ENCODE assay signal across 20 cellular contexts in the genomic region with DNA sequence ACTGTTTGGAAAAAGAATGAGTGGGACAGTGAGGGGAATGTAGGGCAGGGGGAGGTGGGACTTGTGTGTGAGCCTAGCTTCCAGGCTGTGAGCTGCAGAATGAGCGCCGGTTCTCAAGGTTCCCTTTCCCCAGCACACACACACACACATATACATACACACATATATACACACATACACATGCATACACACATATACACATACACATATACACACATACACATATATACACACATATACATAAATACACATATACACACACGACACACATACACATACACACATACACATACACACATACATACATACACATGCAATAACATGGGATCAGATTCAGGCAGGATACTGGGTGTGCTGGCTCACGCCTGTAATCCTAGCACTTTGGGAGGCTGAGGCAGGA.
DNase-seq lines count a peak whose midpoint lies in the region; ATAC-seq, FAIRE-seq and TF ChIP-seq lines count a peak whose summit lies in the region.
"Had no signal": no experiment of that assay in that cellular context is flagged by ENCODE, and none has a peak within 500 bp of the region (broad histone marks: within the 10 kb centered on the region; RNA-seq: fewer than 3 reads in every experiment).

No MANE protein-coding gene starts in this region.

- H3K4me3 ChIP-seq in BLaER1 (no peak overlapping the region), HEK293 (ENCODE audit: low read depth, low read length) (no peak overlapping the region), K562 (no peak overlapping the region)
- H3K4me3 ChIP-seq: GM23248, HAP-1 had no signal

- H4K20me1 ChIP-seq in BLaER1 (no peaks in the 10 kb centered on the region), K562 (replicated peaks; ENCODE audit: control insufficient read depth, insufficient read depth, low read length) (no peaks in the 10 kb centered on the region; the same call in 1 of the 2 replicates)

- no peak overlapping the region for H3K4me2 ChIP-seq in BLaER1
- H3K4me2 ChIP-seq in K562 (ENCODE audit: insufficient read depth, low read length) = peak overlapping the region; percentile 56
- H3K4me2 ChIP-seq: KMS-11 had no signal

- WGBS in K562 (ENCODE audit: insufficient coverage, low coverage, missing lambda C conversion rate) = 38% methylated on average over 4 of the region's 4 CpGs

- intact Hi-C loops in K562 (cut with micrococcal nuclease) (no loop called here), posterior vena cava (cut with DNase I) (no loop called here)

- H3K27me3 ChIP-seq in BLaER1 = no peaks in the 10 kb centered on the region
- peaks cover 3 to 12% of the 10 kb centered on the region in 2 experiments; a peak in 2 of 5 replicates for H3K27me3 ChIP-seq in K562 (ENCODE audit: control insufficient read depth in 2 of 2, insufficient read depth in 2 of 2, low read length in 2 of 2)

- no peak for TF ChIP-seq EP300 in K562 (IDR thresholded peaks at IDR 0.05; ENCODE audit: low read length)

- H3K9me3 ChIP-seq in BLaER1 = no peaks in the 10 kb centered on the region
- no peaks in the 10 kb centered on the region for H3K9me3 ChIP-seq in HEK293 (ENCODE audit: control insufficient read depth, insufficient read depth, low read depth, low read length)
- H3K9me3 ChIP-seq in K562 (replicated peaks; ENCODE audit: control insufficient read depth, insufficient read depth, low read depth, low read length) = no peaks in the 10 kb centered on the region
- H3K9me3 ChIP-seq: Caco-2, HAP-1 had no signal

- H3K9me1 ChIP-seq in K562 (ENCODE audit: control insufficient read depth, insufficient read depth, low read length) = no peaks in the 10 kb centered on the region

- no peaks in the 10 kb centered on the region for H3K79me2 ChIP-seq in K562 (ENCODE audit: control insufficient read depth, insufficient read depth, low read length)

- TF ChIP-seq POLR2A in K562 (conservative IDR thresholded peaks at IDR 0.05) = no peak

- no peak for DNase-seq in K562 (ENCODE audit: extremely low read depth in 1 of 4, low spot score in 3 of 4)
- peak; percentile 7 for DNase-seq in posterior vena cava (ENCODE audit: low spot score)
- DNase-seq in stimulated activated naive CD4-positive, alpha-beta T cell treated with Interleukin-2 at 50 U/mL for 16 hours (lab: John Stamatoyannopoulos, UW) = no peak
- no peak for DNase-seq in GM10248 (ENCODE audit: extremely low spot score)
- no peak for DNase-seq in amygdala (lab: John Stamatoyannopoulos, UW)
- DNase-seq: 8988T; C1 segment of cervical spinal cord; Caco-2; CD4-positive, CD25-positive, alpha-beta regulatory T cell; DMS153; DMS79; GDM1; GM23248 had no signal

- no peak for TF ChIP-seq RAD21 in K562 (CRISPR knock-in tag; conservative IDR thresholded peaks at IDR 0.05 in 1 of 2, IDR thresholded peaks at IDR 0.05 in 1 of 2)

- CTCF ChIA-PET in HEK293 (lab: Yijun Ruan, JAX) (interaction anchor here (0.6 to 2.1 kb wide), 2 partner anchors 42 to 504 kb away, joined by 5 to 7 read pairs; no protein-coding TSS in a partner anchor), K562 (lab: Yijun Ruan, JAX; ENCODE audit: low intra/inter-chr PET ratio) (no interaction called here), GM10248 (lab: Yijun Ruan, JAX) (interaction anchor here (1.2 to 1.3 kb wide), 2 partner anchors 42 to 44 kb away, joined by 3 to 4 read pairs; no protein-coding TSS in a partner anchor)

- H3K9ac ChIP-seq in BLaER1 (no peak overlapping the region), K562 (ENCODE audit: insufficient read depth in 1 of 2, low read depth in 2 of 2, low read length in 2 of 2) (peak overlapping the region in 1 of 2 experiments; percentile 56; a peak in 1 of 4 replicates)
- H3K9ac ChIP-seq: GM23248, KMS-11 had no signal

- H3K36me3 ChIP-seq in BLaER1 = no peaks in the 10 kb centered on the region
- H3K36me3 ChIP-seq in HEK293 (ENCODE audit: control insufficient read depth in 2 of 2, insufficient read depth in 1 of 2, low read length in 2 of 2) = no peaks in the 10 kb centered on the region
- no peaks in the 10 kb centered on the region for H3K36me3 ChIP-seq in K562 (ENCODE audit: control insufficient read depth, insufficient read depth, low read length)
- H3K36me3 ChIP-seq: HAP-1 had no signal

- no TSS peak for BruUV-seq in K562 (replicated peaks; lab: Mats Ljungman, UMichigan)

- H3K4me1 ChIP-seq in BLaER1 (peaks cover 17% of the 10 kb centered on the region), HEK293 (ENCODE audit: control insufficient read depth, insufficient read depth, low read length) (0 out of 2 replicates have a peak, but pooled peaks cover 3% of the 10 kb centered on the region), K562 (replicated peaks in 1 of 2; ENCODE audit: control insufficient read depth in 2 of 2, insufficient read depth in 2 of 2, low read length in 2 of 2) (peaks cover 16 to 22% of the 10 kb centered on the region in 2 experiments)
- H3K4me1 ChIP-seq: HAP-1 had no signal

- H3K27ac ChIP-seq in BLaER1 (peak overlapping the region; percentile 43; the same call in 1 of the 2 replicates), HEK293 (ENCODE audit: extremely low read depth, low read depth, low read length) (no peak overlapping the region), K562 (ENCODE audit: extremely low read depth, low read depth, low read length) (no peak overlapping the region)
- H3K27ac ChIP-seq: GM23248, HL-60, KMS-11 had no signal

- FAIRE-seq in K562 (lab: Jason Lieb, UNC) = no peak
- FAIRE-seq: D721Med, GM19239 had no signal

- in situ Hi-C loops in K562 (cut with MboI) = no loop called here

- peak overlapping the region; percentile 68 for H2AFZ ChIP-seq in K562 (ENCODE audit: low read depth, low read length)
- H2AFZ ChIP-seq: GM23248 had no signal

- no peak for ATAC-seq in K562

- POLR2A ChIA-PET in HEK293 (lab: Yijun Ruan, JAX) (no interaction called here), K562 (lab: Yijun Ruan, JAX) (interaction anchor here (0.7 to 1.4 kb wide), 6 partner anchors 9 to 209 kb away, joined by 3 to 5 read pairs (median 3); no protein-coding TSS in a partner anchor), GM10248 (lab: Yijun Ruan, JAX) (no interaction called here)

- no peak for TF ChIP-seq CTCF in HEK293 (tag by site-specific recombination; IDR thresholded peaks at IDR 0.05)
- no peak for TF ChIP-seq CTCF in K562 (IDR thresholded peaks at IDR 0.05 in 2 of 3, conservative IDR thresholded peaks at IDR 0.05 in 1 of 3; ENCODE audit: insufficient read depth in 2 of 3, low read depth in 1 of 3, low read length in 3 of 3)
- no peak for TF ChIP-seq CTCF in GM10248 (IDR thresholded peaks at IDR 0.05; ENCODE audit: control extremely low read depth, extremely low read depth, low read depth, missing control alignments)

TF ChIP-seq in HEK293, 187 proteins besides CTCF, POLR2A, EP300 and RAD21 (continues in another document):
- TF ChIP-seq ZFP69B (tag by site-specific recombination; IDR thresholded peaks at IDR 0.05) (no peak), ZNF560 (tag by site-specific recombination; IDR thresholded peaks at IDR 0.05; ENCODE audit: borderline replicate concordance) (no peak), ZNF398 (tag by site-specific recombination; IDR thresholded peaks at IDR 0.05) (0 out of 2 replicates have a peak, but pooled peaks have one; percentile 25)

TF ChIP-seq in K562, 482 proteins besides CTCF, POLR2A, EP300 and RAD21 (continues in another document):
- 0 out of 2 replicates have a peak, but pooled peaks have one; percentile 38 for TF ChIP-seq ZBTB26 (CRISPR knock-in tag; IDR thresholded peaks at IDR 0.05)
- peak; percentile 54; the same call in 1 of the 2 replicates for TF ChIP-seq HLTF (IDR thresholded peaks at IDR 0.05)
- no peak for TF ChIP-seq PATZ1 (CRISPR knock-in tag; IDR thresholded peaks at IDR 0.05; ENCODE audit: borderline replicate concordance)
- no peak for TF ChIP-seq FOXO4 (CRISPR knock-in tag; IDR thresholded peaks at IDR 0.05)
- TF ChIP-seq KDM1A (IDR thresholded peaks at IDR 0.05) = peak in 1 of 2 experiments; percentile 82; a peak in 2 of 4 replicates
